8 cellular contexts compared by ENCODE assay signal in the genomic region with DNA sequence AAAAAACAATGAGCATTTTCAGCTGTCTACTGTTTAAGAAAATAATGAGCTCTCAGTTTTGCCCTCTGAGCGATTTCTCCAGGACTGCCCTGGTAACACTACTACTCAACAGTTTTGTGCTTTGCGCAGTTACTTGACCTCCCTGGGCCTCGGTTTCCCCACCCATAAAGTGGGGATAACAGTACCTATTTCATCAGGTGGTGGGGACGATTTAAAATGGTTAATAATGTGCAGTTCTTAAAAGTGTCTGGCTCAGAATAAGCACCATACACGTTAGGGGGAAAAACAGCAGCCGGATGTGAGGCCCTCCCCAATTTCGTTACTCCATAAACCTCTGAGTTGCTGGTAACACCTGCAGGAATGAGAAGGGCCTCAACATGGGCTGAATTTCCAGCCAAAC. TPM values are rescaled to one million over a fixed set of nuclear protein-coding genes. Genes with fewer than 3 reads are reported as not detected.
DNase-seq lines count a peak whose midpoint lies in the region; ATAC-seq, FAIRE-seq and TF ChIP-seq lines count a peak whose summit lies in the region.

No MANE protein-coding gene starts in this region.

- no peaks in the 10 kb centered on the region for H4K20me1 ChIP-seq in PC-3 (ENCODE audit: low read length)
- H4K20me1 ChIP-seq in endothelial cell of umbilical vein (replicated peaks; ENCODE audit: control insufficient read depth, extremely low read depth, insufficient read depth, low read length), result no peaks in the 10 kb centered on the region

- H2AFZ ChIP-seq in PC-3 (ENCODE audit: low read length) (peak overlapping the region; percentile 73), endothelial cell of umbilical vein (ENCODE audit: low read depth, low read length) (no peak overlapping the region)

- H3K36me3 ChIP-seq in CD4-positive, alpha-beta memory T cell (ENCODE audit: insufficient read depth, low read length), result no peaks in the 10 kb centered on the region
- H3K36me3 ChIP-seq in PC-3 (ENCODE audit: low read depth, low read length) (no peaks in the 10 kb centered on the region), endothelial cell of umbilical vein (ENCODE audit: control insufficient read depth in 2 of 2, extremely low read depth in 1 of 2, insufficient read depth in 2 of 2, low read length in 2 of 2) (no peaks in the 10 kb centered on the region), ovary (no peaks in the 10 kb centered on the region), aorta (ENCODE audit: control insufficient read depth in 1 of 2, insufficient read depth in 2 of 2, low read length in 1 of 2) (no peaks in the 10 kb centered on the region)

- no peak for TF ChIP-seq POLR2A in endothelial cell of umbilical vein (IDR thresholded peaks at IDR 0.05; ENCODE audit: low read depth, low read length)
- TF ChIP-seq POLR2A in ovary (IDR thresholded peaks at IDR 0.05), result no peak

- H3K9me3 Mint-ChIP-seq in CD4-positive, alpha-beta memory T cell, result no peaks in the 10 kb centered on the region

- H3K9ac ChIP-seq in PC-3 (ENCODE audit: low read length), result peak overlapping the region; percentile 95
- H3K9ac ChIP-seq in endothelial cell of umbilical vein (replicated peaks; ENCODE audit: extremely low read depth, insufficient read depth, low read length), result peak overlapping the region; percentile 93

- POLR2A ChIA-PET in CD4-positive, alpha-beta memory T cell (lab: Charles Lee; ENCODE audit: partially characterized antibody), result interaction anchor here (1.2 to 3.0 kb wide), 5 partner anchors 15 to 245 kb away, joined by 3 to 38 read pairs (median 6); partner anchors contain the start of genes NOL7, RANBP9 and TBC1D7
- POLR2A ChIA-PET in PC-3 (lab: Charles Lee; ENCODE audit: unreplicated experiment) (interaction anchor here (0.7 kb wide), 1 partner anchor 87 kb away, joined by 3 read pairs; no protein-coding TSS in a partner anchor), endothelial cell of umbilical vein (lab: Charles Lee) (no interaction called here)

- CTCF ChIA-PET in CD4-positive, alpha-beta memory T cell (lab: Charles Lee; ENCODE audit: partially characterized antibody), result interaction anchor here (1.0 to 6.6 kb wide), 12 partner anchors 12 to 473 kb away, joined by 3 to 74 read pairs (median 3); partner anchors contain the start of genes NOL7 and TBC1D7
- CTCF ChIA-PET in PC-3 (lab: Charles Lee), result no interaction called here
- CTCF ChIA-PET in endothelial cell of umbilical vein (lab: Charles Lee), result interaction anchor here (0.7 to 6.1 kb wide), 6 partner anchors 11 to 45 kb away, joined by 3 to 62 read pairs (median 34); partner anchors contain the start of gene NOL7

- FAIRE-seq in endothelial cell of umbilical vein (lab: Jason Lieb, UNC), result no peak

- no peaks in the 10 kb centered on the region for H3K9me3 ChIP-seq in CD4-positive, alpha-beta memory T cell (ENCODE audit: control insufficient read depth in 1 of 2, low read length in 2 of 2)
- H3K9me3 ChIP-seq in PC-3 (ENCODE audit: low read length) (no peaks in the 10 kb centered on the region), endothelial cell of umbilical vein (replicated peaks; ENCODE audit: control insufficient read depth, insufficient read depth, low read length) (no peaks in the 10 kb centered on the region), ovary (no peaks in the 10 kb centered on the region), aorta (ENCODE audit: control insufficient read depth, low read length) (no peaks in the 10 kb centered on the region)

- WGBS in ovary, 3 donors, result 68 to 75% (median 69%) methylated on average over 7 of the region's 7 CpGs
- WGBS in aorta, 2 donors, result 72% methylated on average over 7 of the region's 7 CpGs

- peaks cover 0 to 7% of the 10 kb centered on the region in 2 donors for H3K36me3 Mint-ChIP-seq in CD4-positive, alpha-beta memory T cell

- peak overlapping the region in 6 of 7 donors; percentile 78 to 98 (median 84) for H3K27ac Mint-ChIP-seq in CD4-positive, alpha-beta memory T cell

- H3K9me1 ChIP-seq in endothelial cell of umbilical vein (replicated peaks; ENCODE audit: control insufficient read depth, extremely low read depth, insufficient read depth, low read length), result no peaks in the 10 kb centered on the region

- no peak overlapping the region for H3K27ac ChIP-seq in CD4-positive, alpha-beta memory T cell (ENCODE audit: low read depth, low read length)
- H3K27ac ChIP-seq in PC-3 (ENCODE audit: low read length), result peak overlapping the region; percentile 91
- H3K27ac ChIP-seq in endothelial cell of umbilical vein (ENCODE audit: insufficient read depth, low read depth, low read length), result peak overlapping the region; percentile 9
- peak overlapping the region in 1 of 2 donors; percentile 89 for H3K27ac ChIP-seq in ovary
- no peak overlapping the region for H3K27ac ChIP-seq in aorta (ENCODE audit: low read depth in 1 of 2, low read length in 2 of 2)

- peak overlapping the region in 1 of 2 donors; percentile 2 for H3K4me3 ChIP-seq in CD4-positive, alpha-beta memory T cell (ENCODE audit: low read length in 2 of 2)
- H3K4me3 ChIP-seq in PC-3 (ENCODE audit: low read length), result peak overlapping the region; percentile 79
- H3K4me3 ChIP-seq in endothelial cell of umbilical vein (replicated peaks in 1 of 3; ENCODE audit: insufficient read depth in 1 of 3, low read depth in 1 of 3, low read length in 3 of 3), result peak overlapping the region in 1 of 3 experiments; percentile 50
- H3K4me3 ChIP-seq in ovary, result peak overlapping the region; percentile 64
- peak overlapping the region in 1 of 2 donors; percentile 59 for H3K4me3 ChIP-seq in aorta (ENCODE audit: low read length in 2 of 2)

- H3K27me3 Mint-ChIP-seq in CD4-positive, alpha-beta memory T cell, result peaks cover 3 to 5% of the 10 kb centered on the region in 2 donors

- peaks cover 24% of the 10 kb centered on the region for H3K79me2 ChIP-seq in PC-3 (ENCODE audit: low read length)
- H3K79me2 ChIP-seq in endothelial cell of umbilical vein (ENCODE audit: control insufficient read depth, insufficient read depth, low read length), result no peaks in the 10 kb centered on the region

- H3K4me1 ChIP-seq in CD4-positive, alpha-beta memory T cell (ENCODE audit: insufficient read depth, low read length), result peaks cover 16% of the 10 kb centered on the region
- H3K4me1 ChIP-seq in PC-3 (ENCODE audit: insufficient read depth, low read length), result peaks cover 11% of the 10 kb centered on the region
- H3K4me1 ChIP-seq in endothelial cell of umbilical vein (ENCODE audit: control insufficient read depth, extremely low read depth, insufficient read depth, low read length), result peaks cover 8% of the 10 kb centered on the region
- no peaks in the 10 kb centered on the region for H3K4me1 ChIP-seq in ovary (ENCODE audit: insufficient read depth)
- no peaks in the 10 kb centered on the region for H3K4me1 ChIP-seq in aorta (ENCODE audit: control insufficient read depth in 1 of 2, insufficient read depth in 2 of 2, low read length in 2 of 2)

- DNase-seq in CD4-positive, alpha-beta memory T cell, result no peak
- DNase-seq in PC-3 (no peak), endothelial cell of umbilical vein (ENCODE audit: low read depth, low spot score) (no peak), ovary (no peak), GOT3 (lab: John Stamatoyannopoulos, UW) (no peak), foreskin melanocyte (no peak), aorta (no peak)

- BruUV-seq in PC-3 (replicated peaks; lab: Mats Ljungman, UMichigan), result no TSS peak
- BruUV-seq in endothelial cell of umbilical vein (replicated peaks; lab: Mats Ljungman, UMichigan), result no TSS peak

- H3K4me3 Mint-ChIP-seq in CD4-positive, alpha-beta memory T cell, result peak overlapping the region; percentile 57 to 95 (median 80)

- no peaks in the 10 kb centered on the region for H3F3A ChIP-seq in PC-3 (ENCODE audit: low read length, unreplicated experiment)

- no peak for TF ChIP-seq EP300 in ovary (IDR thresholded peaks at IDR 0.05)

- dilution Hi-C loops in endothelial cell of umbilical vein (cut with MboI; ENCODE audit: extremely low pct_ligation_motif_present, low sequenced_read_pairs), result loop anchor here (25.0 kb wide), 1 partner anchor 236 kb away; the partner anchor contains the start of gene TBC1D7

- no peaks in the 10 kb centered on the region for H3K27me3 ChIP-seq in CD4-positive, alpha-beta memory T cell (ENCODE audit: insufficient read depth, low read length)
- H3K27me3 ChIP-seq in PC-3 (ENCODE audit: low read length), result no peaks in the 10 kb centered on the region
- H3K27me3 ChIP-seq in endothelial cell of umbilical vein (ENCODE audit: control insufficient read depth in 2 of 2, insufficient read depth in 2 of 2, low read length in 2 of 2), result no peaks in the 10 kb centered on the region
- no peaks in the 10 kb centered on the region for H3K27me3 ChIP-seq in ovary
- no peaks in the 10 kb centered on the region for H3K27me3 ChIP-seq in aorta (ENCODE audit: control insufficient read depth in 1 of 2, insufficient read depth in 2 of 2, low read length in 1 of 2)

- ATAC-seq in PC-3 (no peak), GM19351 (IDR thresholded peaks at IDR 0.05; ENCODE audit: unreplicated experiment) (no peak), aorta (ENCODE audit: low FRiP score) (no peak)

- H3K4me1 Mint-ChIP-seq in CD4-positive, alpha-beta memory T cell, result peaks cover 13 to 40% (median 24%) of the 10 kb centered on the region in 4 donors

- H3K4me2 ChIP-seq in PC-3 (ENCODE audit: low read length) (peak overlapping the region; percentile 99), endothelial cell of umbilical vein (ENCODE audit: insufficient read depth, low read length) (peak overlapping the region; percentile 60)

- H3K9me2 ChIP-seq in PC-3 (replicated peaks; ENCODE audit: low read length), result no peaks in the 10 kb centered on the region

- intact Hi-C loops in CD4-positive, alpha-beta memory T cell (cut with micrococcal nuclease), result loop anchor here (5.0 kb wide), 1 partner anchor 494 kb away; no protein-coding TSS in a partner anchor
- intact Hi-C loops in PC-3 (cut with micrococcal nuclease) (loop anchor here (5.0 kb wide), 1 partner anchor 139 kb away; the partner anchor contains the start of gene RANBP9), endothelial cell of umbilical vein (cut with micrococcal nuclease) (loop anchor here (10.0 kb wide), 1 partner anchor 222 kb away; no protein-coding TSS in a partner anchor), ovary (cut with DNase I) (loop anchor here in 1 of 4 donors (5.0 kb wide), 1 partner anchor 194 kb away; no protein-coding TSS in a partner anchor), aorta (cut with DNase I) (no loop called here)

- no peak for TF ChIP-seq CTCF in PC-3 (conservative IDR thresholded peaks at IDR 0.05; ENCODE audit: low read depth, low read length)
- no peak for TF ChIP-seq CTCF in endothelial cell of umbilical vein (IDR thresholded peaks at IDR 0.05; ENCODE audit: extremely low read depth in 1 of 2, insufficient read depth in 1 of 2, low read depth in 1 of 2, low read length in 2 of 2)
- no peak for TF ChIP-seq CTCF in ovary (IDR thresholded peaks at IDR 0.05)

RNA-seq across cellular contexts. Expression of gene SIRT5, which starts 1.1 kb away (rescaled TPM):
- 10 to 100 TPM; 18.9 to 20.6 TPM for total RNA-seq in CD4-positive, alpha-beta memory T cell
- 10 to 100 TPM; 13.2 to 17.0 TPM for polyA plus RNA-seq in CD4-positive, alpha-beta memory T cell
- total RNA-seq in PC-3 (2014; rRNA removed) (6.9 and 10.9 TPM in 2 replicates), endothelial cell of umbilical vein (7.2 and 8.0 TPM in 2 replicates), ovary (10 to 100 TPM in 6 of 7 donors, 1 to 10 TPM in 1; 9.9 to 22.2 (median 13.0) TPM), aorta (1 to 10 TPM; 8.1 to 9.8 TPM)
- polyA plus RNA-seq in endothelial cell of umbilical vein (3.3 and 4.7 TPM in 2 replicates), ovary (10 to 100 TPM in 1 of 2 donors, 1 to 10 TPM in 1; 7.3 to 19.1 TPM), aorta (1 to 10 TPM; 5.0 to 6.5 TPM)
- 3.9 and 4.6 TPM in 2 replicates for polyA plus RNA-seq in endothelial cell of umbilical vein (2011; cell fraction: cytosol; rRNA removed)
- 11.4 and 11.8 TPM in 2 replicates for polyA plus RNA-seq in endothelial cell of umbilical vein (2011; cell fraction: nucleus; rRNA removed)
- 4.6 and 4.7 TPM in 2 replicates for polyA plus RNA-seq in endothelial cell of umbilical vein (2012)
- 4.1 and 4.2 TPM in 2 replicates for polyA minus RNA-seq in endothelial cell of umbilical vein
- 3.1 TPM for polyA minus RNA-seq in endothelial cell of umbilical vein (2011; cell fraction: cytosol; rRNA and poly(A)+ RNA removed)
- 3.8 and 3.9 TPM in 2 replicates for polyA minus RNA-seq in endothelial cell of umbilical vein (2011; cell fraction: nucleus; rRNA and poly(A)+ RNA removed)

RNA-seq across cellular contexts. Expression of gene NOL7, which starts 41.9 kb away (rescaled TPM):
- 10 to 100 TPM; 62.1 to 69.1 TPM for total RNA-seq in CD4-positive, alpha-beta memory T cell
- 100 to 1,000 TPM; 118 to 137 TPM for polyA plus RNA-seq in CD4-positive, alpha-beta memory T cell
- 95.4 and 163 TPM in 2 replicates for total RNA-seq in PC-3 (2014; rRNA removed)
- total RNA-seq in endothelial cell of umbilical vein, result 75.6 and 80.0 TPM in 2 replicates
- 20.5 and 36.3 TPM in 2 replicates for polyA plus RNA-seq in endothelial cell of umbilical vein
- 38.8 and 40.8 TPM in 2 replicates for polyA plus RNA-seq in endothelial cell of umbilical vein (2011; cell fraction: cytosol; rRNA removed)
- 15.0 and 29.2 TPM in 2 replicates for polyA plus RNA-seq in endothelial cell of umbilical vein (2011; cell fraction: nucleus; rRNA removed)
- polyA plus RNA-seq in endothelial cell of umbilical vein (2012), result 51.6 and 73.6 TPM in 2 replicates
- polyA minus RNA-seq in endothelial cell of umbilical vein, result 4.4 and 6.5 TPM in 2 replicates
- polyA minus RNA-seq in endothelial cell of umbilical vein (2011; cell fraction: cytosol; rRNA and poly(A)+ RNA removed), result 22.8 TPM
- polyA minus RNA-seq in endothelial cell of umbilical vein (2011; cell fraction: nucleus; rRNA and poly(A)+ RNA removed), result 5.3 and 8.2 TPM in 2 replicates
- 10 to 100 TPM; 49.3 to 77.7 (median 58.6) TPM for total RNA-seq in ovary
- 10 to 100 TPM; 63.6 to 67.5 TPM for polyA plus RNA-seq in ovary
- total RNA-seq in aorta, result 10 to 100 TPM; 47.4 to 54.0 TPM
- polyA plus RNA-seq in aorta, result 10 to 100 TPM; 63.1 to 70.0 TPM

Comparison
In these comparisons a context has a peak if more than half of its experiments do, and no peak if none do; other contexts are left out.
1. H3K27ac ChIP-seq: peak in PC-3 (single experiment) and endothelial cell of umbilical vein (single experiment); none in CD4-positive, alpha-beta memory T cell (single experiment) and aorta (0 of 2).
2. intact Hi-C loops: an anchor here in CD4-positive, alpha-beta memory T cell (5.0 kb wide), PC-3 (5.0 kb wide) and endothelial cell of umbilical vein (10.0 kb wide); none called in aorta.